In genomic region chr2:60948926-60949579, GRCh38 we compare ENCODE assay signal across 13 cellular contexts.
DNase-seq lines count a peak whose midpoint lies in the region; ATAC-seq and TF ChIP-seq lines count a peak whose summit lies in the region.
"Had no signal": no experiment of that assay in that cellular context is flagged by ENCODE, and none has a peak within 500 bp of the region (broad histone marks: within the 10 kb centered on the region; RNA-seq: fewer than 3 reads in every experiment).

No MANE protein-coding gene starts in this region.

- intact Hi-C loops in activated CD8-positive, alpha-beta T cell treated with anti-CD3 and anti-CD28 coated beads for 36 hours (cut with micrococcal nuclease), result no loop called here

- TF ChIP-seq CTCF in activated CD8-positive, alpha-beta T cell treated with anti-CD3 and anti-CD28 coated beads for 36 hours (IDR thresholded peaks at IDR 0.05), result no peak
- TF ChIP-seq CTCF in fibroblast of villous mesenchyme (IDR thresholded peaks at IDR 0.05; ENCODE audit: insufficient read depth, low read depth, low read length), result no peak

- no peaks in the 10 kb centered on the region for H3K4me1 ChIP-seq in urinary bladder (ENCODE audit: insufficient read depth)
- H3K4me1 ChIP-seq: tibial nerve had no signal

- H3K27ac Mint-ChIP-seq in activated CD8-positive, alpha-beta memory T cell treated with anti-CD3 and anti-CD28 coated beads, Interleukin-2, amount 10 ng/mL, durations not matched to agents 7 days and 5 days, result peak overlapping the region; percentile 31
- no peak overlapping the region for H3K27ac Mint-ChIP-seq in activated CD8-positive, alpha-beta T cell treated with anti-CD3 and anti-CD28 coated beads for 36 hours

- H3K4me1 Mint-ChIP-seq in activated CD8-positive, alpha-beta memory T cell treated with anti-CD3 and anti-CD28 coated beads, Interleukin-2, amount 10 ng/mL, durations not matched to agents 7 days and 5 days, result peaks cover 15% of the 10 kb centered on the region
- H3K4me1 Mint-ChIP-seq in activated CD8-positive, alpha-beta T cell treated with anti-CD3 and anti-CD28 coated beads for 36 hours (ENCODE audit: low read depth), result peaks cover 22% of the 10 kb centered on the region

- H3K27me3 Mint-ChIP-seq in activated CD8-positive, alpha-beta memory T cell treated with anti-CD3 and anti-CD28 coated beads, Interleukin-2, amount 10 ng/mL, durations not matched to agents 7 days and 5 days, result no peaks in the 10 kb centered on the region
- H3K27me3 Mint-ChIP-seq in activated CD8-positive, alpha-beta T cell treated with anti-CD3 and anti-CD28 coated beads for 36 hours, result no peaks in the 10 kb centered on the region

- no peak for DNase-seq in activated CD8-positive, alpha-beta memory T cell treated with anti-CD3 and anti-CD28 coated beads, Interleukin-2, amount 10 ng/mL, durations not matched to agents 7 days and 5 days
- DNase-seq in activated CD8-positive, alpha-beta memory T cell treated with anti-CD3 and anti-CD28 coated beads for 24 hours, result no peak
- DNase-seq in activated CD8-positive, alpha-beta T cell treated with anti-CD3 and anti-CD28 coated beads for 36 hours, result no peak
- peak; percentile 22 for DNase-seq in fibroblast of villous mesenchyme (ENCODE audit: low read depth)
- DNase-seq in 8988T, result no peak
- DNase-seq: effector CD4-positive, alpha-beta T cell; NCI-H526; Right ventricle myocardium superior; small intestine had no signal

- H3K27ac ChIP-seq in urinary bladder (ENCODE audit: low read depth), result peak overlapping the region; percentile 23
- H3K27ac ChIP-seq: tibial nerve had no signal

- POLR2A ChIA-PET in activated CD8-positive, alpha-beta T cell treated with anti-CD3 and anti-CD28 coated beads for 36 hours (lab: Charles Lee), result interaction anchor here (0.6 kb wide), 1 partner anchor 120 kb away, joined by 3 read pairs; no protein-coding TSS in a partner anchor

- peaks cover 46% of the 10 kb centered on the region for H3K36me3 Mint-ChIP-seq in activated CD8-positive, alpha-beta memory T cell treated with anti-CD3 and anti-CD28 coated beads, Interleukin-2, amount 10 ng/mL, durations not matched to agents 7 days and 5 days
- H3K36me3 Mint-ChIP-seq in activated CD8-positive, alpha-beta T cell treated with anti-CD3 and anti-CD28 coated beads for 36 hours (ENCODE audit: low read depth), result peaks cover 32% of the 10 kb centered on the region

- ATAC-seq in activated CD8-positive, alpha-beta memory T cell treated with anti-CD3 and anti-CD28 coated beads, Interleukin-2, amount 10 ng/mL, durations not matched to agents 7 days and 5 days, result peak; percentile 39
- ATAC-seq in activated CD8-positive, alpha-beta T cell treated with anti-CD3 and anti-CD28 coated beads for 36 hours, result peak; percentile 75
- ATAC-seq in HG03039 (IDR thresholded peaks at IDR 0.05; ENCODE audit: unreplicated experiment) (no peak), GM21528 (IDR thresholded peaks at IDR 0.05; ENCODE audit: low FRiP score, unreplicated experiment) (no peak)

- CTCF ChIA-PET in activated CD8-positive, alpha-beta memory T cell treated with anti-CD3 and anti-CD28 coated beads, Interleukin-2, amount 10 ng/mL, durations not matched to agents 7 days and 5 days (lab: Charles Lee), result interaction anchor here (1.4 kb wide), 1 partner anchor 19 kb away, joined by 3 read pairs; no protein-coding TSS in a partner anchor
- CTCF ChIA-PET in activated CD8-positive, alpha-beta T cell treated with anti-CD3 and anti-CD28 coated beads for 36 hours (lab: Charles Lee), result interaction anchor here (1.2 kb wide), 1 partner anchor 15 kb away, joined by 3 read pairs; no protein-coding TSS in a partner anchor

- WGBS in urinary bladder, result 84% methylated on average over 6 of the region's 6 CpGs

- H3K4me3 ChIP-seq in fibroblast of villous mesenchyme (ENCODE audit: low read depth, low read length) (no peak overlapping the region), urinary bladder (ENCODE audit: low read depth, low read length) (no peak overlapping the region)
- H3K4me3 ChIP-seq: tibial nerve had no signal

- no peaks in the 10 kb centered on the region for H3K36me3 ChIP-seq in urinary bladder (ENCODE audit: insufficient read depth)

- H3K4me3 Mint-ChIP-seq in activated CD8-positive, alpha-beta memory T cell treated with anti-CD3 and anti-CD28 coated beads, Interleukin-2, amount 10 ng/mL, durations not matched to agents 7 days and 5 days, result no peak overlapping the region
- H3K4me3 Mint-ChIP-seq in activated CD8-positive, alpha-beta T cell treated with anti-CD3 and anti-CD28 coated beads for 36 hours, result no peak overlapping the region

- H3K9me3 Mint-ChIP-seq in activated CD8-positive, alpha-beta memory T cell treated with anti-CD3 and anti-CD28 coated beads, Interleukin-2, amount 10 ng/mL, durations not matched to agents 7 days and 5 days (ENCODE audit: low read depth), result no peaks in the 10 kb centered on the region
- no peaks in the 10 kb centered on the region for H3K9me3 Mint-ChIP-seq in activated CD8-positive, alpha-beta T cell treated with anti-CD3 and anti-CD28 coated beads for 36 hours

Comparison
In these comparisons a context has a peak if more than half of its experiments do, and no peak if none do; other contexts are left out.
1. ATAC-seq: peak in activated CD8-positive, alpha-beta memory T cell treated with anti-CD3 and anti-CD28 coated beads, Interleukin-2, amount 10 ng/mL, durations not matched to agents 7 days and 5 days (single experiment) and activated CD8-positive, alpha-beta T cell treated with anti-CD3 and anti-CD28 coated beads for 36 hours (single experiment); none in HG03039 (single experiment) and GM21528 (single experiment).